Comparison of ENCODE assay signal across 1 cellular context in the genomic region with DNA sequence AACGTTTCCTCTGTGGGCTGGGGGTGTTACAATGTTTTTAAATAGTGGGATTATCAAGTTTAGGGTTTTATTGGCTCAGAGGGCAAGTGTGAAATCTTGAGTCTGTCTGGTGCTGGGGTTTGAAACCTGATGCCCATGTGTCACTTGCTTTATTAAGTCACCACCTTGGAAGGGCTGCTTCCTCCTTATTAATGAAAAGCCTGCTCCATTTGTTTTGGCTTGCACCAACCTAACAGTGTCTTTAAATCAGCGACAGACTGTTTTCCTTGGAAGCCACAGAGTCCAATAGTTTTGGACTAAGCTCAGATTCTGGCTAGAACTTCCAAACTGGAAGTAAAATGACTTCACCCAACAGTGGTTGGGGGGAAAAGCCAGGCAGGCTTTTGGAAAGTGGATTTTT.
TF ChIP-seq lines count a peak whose summit lies in the region.

No MANE protein-coding gene starts in this region.

TF ChIP-seq in GM23338, 12 proteins besides CTCF, POLR2A, EP300 and RAD21 (continued from another document):
- TF ChIP-seq ZNF462 (CRISPR knock-in tag; IDR thresholded peaks at IDR 0.05) (no peak), REST (IDR thresholded peaks at IDR 0.05; ENCODE audit: unreplicated experiment) (no peak), EZH2 (IDR thresholded peaks at IDR 0.05; ENCODE audit: low read depth, unreplicated experiment) (no peak), POLR2AphosphoS5 (IDR thresholded peaks at IDR 0.05; ENCODE audit: low read depth) (no peak), NANOG (IDR thresholded peaks at IDR 0.05; ENCODE audit: borderline replicate concordance) (no peak), ZNF114 (CRISPR knock-in tag; IDR thresholded peaks at IDR 0.05) (no peak), JUNB (IDR thresholded peaks at IDR 0.05; ENCODE audit: unreplicated experiment) (no peak), CREB1 (CRISPR knock-in tag; IDR thresholded peaks at IDR 0.05; ENCODE audit: low read depth) (no peak), EZH2phosphoT487 (IDR thresholded peaks at IDR 0.05; ENCODE audit: unreplicated experiment) (no peak)
- TF ChIP-seq, protein P1, sequence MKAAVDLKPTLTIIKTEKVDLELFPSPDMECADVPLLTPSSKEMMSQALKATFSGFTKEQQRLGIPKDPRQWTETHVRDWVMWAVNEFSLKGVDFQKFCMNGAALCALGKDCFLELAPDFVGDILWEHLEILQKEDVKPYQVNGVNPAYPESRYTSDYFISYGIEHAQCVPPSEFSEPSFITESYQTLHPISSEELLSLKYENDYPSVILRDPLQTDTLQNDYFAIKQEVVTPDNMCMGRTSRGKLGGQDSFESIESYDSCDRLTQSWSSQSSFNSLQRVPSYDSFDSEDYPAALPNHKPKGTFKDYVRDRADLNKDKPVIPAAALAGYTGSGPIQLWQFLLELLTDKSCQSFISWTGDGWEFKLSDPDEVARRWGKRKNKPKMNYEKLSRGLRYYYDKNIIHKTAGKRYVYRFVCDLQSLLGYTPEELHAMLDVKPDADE (IDR thresholded peaks at IDR 0.05) = no peak
TF ChIP-seq in GM23338: peak in this region for 0.
